8 cellular contexts compared by ENCODE assay signal in genomic region chr9:14203366-14204056, GRCh38.
A peak's percentile ranks its signal among the peaks of the same experiment; 100 is the strongest.
DNase-seq lines count a peak whose midpoint lies in the region; ATAC-seq, FAIRE-seq and TF ChIP-seq lines count a peak whose summit lies in the region.

No MANE protein-coding gene starts in this region.

- H3K36me3 Mint-ChIP-seq in brain, result no peaks in the 10 kb centered on the region

- TF ChIP-seq CTCF in brain (conservative IDR thresholded peaks at IDR 0.05), result no peak

- H3K27ac Mint-ChIP-seq in brain, result peak overlapping the region in 4 of 5 experiments; percentile 56 to 86 (median 70)

- intact Hi-C loops in sciatic nerve (cut with DNase I), result no loop called here

- H3K4me1 Mint-ChIP-seq in brain, result peaks cover 84% of the 10 kb centered on the region

- peak; percentile 50 for ATAC-seq in sciatic nerve

- FAIRE-seq in urothelium cell line (lab: Jason Lieb, UNC), result no peak

- DNase-seq in G401 (ENCODE audit: low spot score) (peak; percentile 89), hippocampal formation (lab: John Stamatoyannopoulos, UW) (peak; percentile 26 to 52), sciatic nerve (ENCODE audit: low spot score) (peak; percentile 68), OCI-M2 (lab: John Stamatoyannopoulos, UW; ENCODE audit: unreplicated experiment) (no peak), NCI-H2171 (lab: John Stamatoyannopoulos, UW) (no peak), urothelium cell line (ENCODE audit: low spot score) (no peak), SHP77 (lab: John Stamatoyannopoulos, UW) (no peak)

- in situ Hi-C loops in G401 (cut with HindIII; ENCODE audit: low sequenced_read_pairs), result no loop called here

- H3K9me3 Mint-ChIP-seq in brain, result no peaks in the 10 kb centered on the region

- no peaks in the 10 kb centered on the region for H3K27me3 Mint-ChIP-seq in brain

- peak overlapping the region in 3 of 5 experiments; percentile 50 to 77 (median 67) for H3K4me3 Mint-ChIP-seq in brain

Comparison
In these comparisons a context has a peak if more than half of its experiments do, and no peak if none do; other contexts are left out.
1. DNase-seq: peak in G401 (single experiment), hippocampal formation (2 of 2) and sciatic nerve (single experiment); none in OCI-M2 (single experiment), NCI-H2171 (single experiment), urothelium cell line (single experiment) and SHP77 (0 of 2).